In genomic region chr4:121048165-121048564, GRCh38 we compare ENCODE assay signal across 9 cellular contexts. TPM values are rescaled to one million over a fixed set of nuclear protein-coding genes. Genes with fewer than 3 reads are reported as not detected.
"Had no signal": no experiment of that assay in that cellular context is flagged by ENCODE, and none has a peak within 500 bp of the region (broad histone marks: within the 10 kb centered on the region; RNA-seq: fewer than 3 reads in every experiment).

No MANE protein-coding gene starts in this region.

- H3K4me2 ChIP-seq: GM23338 had no signal

- H3K36me3 ChIP-seq: HAP-1 had no signal

- H3K9me3 ChIP-seq: HAP-1 had no signal

- ATAC-seq: GM23338, HCT116, HepG2 had no signal

- DNase-seq: H7, HFFc6, KBM-7 had no signal

- H3K27ac ChIP-seq: HL-60 had no signal

- H3K4me1 ChIP-seq: HAP-1 had no signal

- H3K4me3 ChIP-seq: GM23338, HAP-1 had no signal

RNA-seq across cellular contexts. Expression of gene NDNF, which starts 24.2 kb away (rescaled TPM):
- total RNA-seq: HepG2 had no signal
- polyA plus RNA-seq: HepG2, IgD-negative memory B cell had no signal
